26 cellular contexts compared by ENCODE assay signal in genomic region chr11:73173755-73174494, GRCh38. TPM values are rescaled to one million over a fixed set of nuclear protein-coding genes. Genes with fewer than 3 reads are reported as not detected.
DNase-seq lines count a peak whose midpoint lies in the region; ATAC-seq, FAIRE-seq and TF ChIP-seq lines count a peak whose summit lies in the region.
"Had no signal": no experiment of that assay in that cellular context is flagged by ENCODE, and none has a peak within 500 bp of the region (broad histone marks: within the 10 kb centered on the region; RNA-seq: fewer than 3 reads in every experiment).

No MANE protein-coding gene starts in this region.

- H4K20me1 ChIP-seq in BLaER1, result no peaks in the 10 kb centered on the region

- no peak overlapping the region for H3K9ac ChIP-seq in BLaER1
- H3K9ac ChIP-seq in kidney (ENCODE audit: low read length in 2 of 2), result no peak overlapping the region
- H3K9ac ChIP-seq: KMS-11 had no signal

- H3K27ac ChIP-seq in BLaER1 (peak overlapping the region; percentile 41; the same call in 1 of the 2 replicates), body of pancreas (peak overlapping the region in 1 of 4 donors; percentile 49), kidney (ENCODE audit: low read depth in 2 of 2, low read length in 2 of 2) (no peak overlapping the region), gastrocnemius medialis (peak overlapping the region in 3 of 4 donors; percentile 11 to 70 (median 62))
- H3K27ac ChIP-seq: brain microvascular endothelial cell, esophagus muscularis mucosa, KMS-11, neutrophil, thyroid gland had no signal

- TF ChIP-seq POLR2A in body of pancreas (IDR thresholded peaks at IDR 0.05) (no peak), gastrocnemius medialis (IDR thresholded peaks at IDR 0.05) (no peak)

- H3K36me3 ChIP-seq in BLaER1 (no peaks in the 10 kb centered on the region), body of pancreas (replicated peaks in 1 of 2; ENCODE audit: insufficient read depth in 1 of 2, low read depth in 2 of 2) (no peaks in the 10 kb centered on the region), kidney (ENCODE audit: control insufficient read depth in 1 of 2, insufficient read depth in 2 of 2, low read length in 2 of 2) (no peaks in the 10 kb centered on the region), gastrocnemius medialis (no peaks in the 10 kb centered on the region)
- H3K36me3 ChIP-seq: BE2C, brain microvascular endothelial cell, esophagus muscularis mucosa, neutrophil, thyroid gland had no signal

- peak in 1 of 7 experiments; percentile 12 for TF ChIP-seq CTCF in body of pancreas (IDR thresholded peaks at IDR 0.05)
- no peak for TF ChIP-seq CTCF in kidney (IDR thresholded peaks at IDR 0.05; ENCODE audit: borderline replicate concordance, extremely low read depth, insufficient read depth)
- no peak for TF ChIP-seq CTCF in gastrocnemius medialis (IDR thresholded peaks at IDR 0.05 in 4 of 5, conservative IDR thresholded peaks at IDR 0.05 in 1 of 5)

- H3K9me3 ChIP-seq in BLaER1 (no peaks in the 10 kb centered on the region), body of pancreas (no peaks in the 10 kb centered on the region), kidney (ENCODE audit: control insufficient read depth in 1 of 2, low read length in 2 of 2) (no peaks in the 10 kb centered on the region), gastrocnemius medialis (no peaks in the 10 kb centered on the region)
- H3K9me3 ChIP-seq: BE2C, esophagus muscularis mucosa, neutrophil, thyroid gland had no signal

- H3K4me1 ChIP-seq in BLaER1 (peaks cover 51% of the 10 kb centered on the region), body of pancreas (peaks cover 46% of the 10 kb centered on the region), kidney (ENCODE audit: control insufficient read depth in 1 of 2, insufficient read depth in 1 of 2, low read depth in 1 of 2, low read length in 2 of 2) (peaks cover 13% of the 10 kb centered on the region in 2 donors), gastrocnemius medialis (peaks cover 22 to 27% of the 10 kb centered on the region in 2 donors)
- H3K4me1 ChIP-seq: BE2C had no signal

- WGBS in body of pancreas, 2 donors, result 44 to 57% methylated on average over 7 to 10 of the region's 11 CpGs

- ATAC-seq in body of pancreas (peak; percentile 31), gastrocnemius medialis (peak; percentile 34 to 53), HG03565 (IDR thresholded peaks at IDR 0.05; ENCODE audit: unreplicated experiment) (no peak), GM18502 (IDR thresholded peaks at IDR 0.05; ENCODE audit: poor library complexity, unreplicated experiment) (no peak), GM18870 (IDR thresholded peaks at IDR 0.05; ENCODE audit: unreplicated experiment) (no peak)
- ATAC-seq: Panc1, sciatic nerve had no signal

- intact Hi-C loops in body of pancreas (cut with DNase I), result loop anchor here (10.0 kb wide), 1 partner anchor 249 kb away; no protein-coding TSS in a partner anchor
- intact Hi-C loops in kidney (cut with DNase I), result loop anchor here (10.0 kb wide), 1 partner anchor 449 kb away; no protein-coding TSS in a partner anchor
- intact Hi-C loops in gastrocnemius medialis (cut with DNase I; ENCODE audit: low total_unique reads), result loop anchor here (2.0 kb wide), 1 partner anchor 31 kb away; the partner anchor contains the start of gene FCHSD2

- DNase-seq in body of pancreas (peak; percentile 42 to 78 (median 59)), kidney (peak; percentile 73), gastrocnemius medialis (peak in 1 of 2 donors; percentile 78), D341Med (ENCODE audit: low spot score) (no peak)
- DNase-seq: 8988T; activated CD4-positive, alpha-beta T cell treated with anti-CD3 and anti-CD28 coated beads for 48 hours; activated naive CD4-positive, alpha-beta T cell treated with anti-CD3 and anti-CD28 coated beads, Interleukin-2, amount 50 U/mL, for 16 hours; BE2C; brain microvascular endothelial cell; dermis blood vessel endothelial cell; mesenchymal stem cell; NCI-H1105 treated with DMSO at 0.1 percent for 48 hours; NCI-H2171; stimulated activated CD4-positive, alpha-beta T cell treated with anti-CD3 and anti-CD28 coated beads, Interleukin-2, amount 100 ng/mL, for 48 hours; thyroid gland had no signal

- H3K27me3 ChIP-seq in BLaER1 (no peaks in the 10 kb centered on the region), body of pancreas (no peaks in the 10 kb centered on the region), gastrocnemius medialis (no peaks in the 10 kb centered on the region)
- H3K27me3 ChIP-seq: BE2C, brain microvascular endothelial cell, esophagus muscularis mucosa, neutrophil, thyroid gland had no signal

- no peak for FAIRE-seq in kidney (lab: Jason Lieb, UNC)
- FAIRE-seq: G401.6 had no signal

- H3K4me3 ChIP-seq in BLaER1 (no peak overlapping the region), body of pancreas (no peak overlapping the region), kidney (ENCODE audit: low read length in 2 of 2) (no peak overlapping the region), gastrocnemius medialis (no peak overlapping the region)
- H3K4me3 ChIP-seq: esophagus muscularis mucosa, thyroid gland had no signal

- H3K4me2 ChIP-seq in BLaER1, result peak overlapping the region; percentile 39
- H3K4me2 ChIP-seq: KMS-11 had no signal

- in situ Hi-C loops in gastrocnemius medialis (cut with MboI; ENCODE audit: low sequenced_read_pairs in 4 of 4), result loop anchor here in 3 of 4 donors (10.0 kb wide), 2 partner anchors 249 to 449 kb away; no protein-coding TSS in a partner anchor

RNA-seq across cellular contexts. Expression of gene FCHSD2, which starts 31.8 kb away (rescaled TPM):
- total RNA-seq in body of pancreas (1 to 10 TPM; 7.3 to 8.0 TPM), kidney (58.7 TPM), gastrocnemius medialis (1 to 10 TPM; 5.6 to 10.0 (median 8.0) TPM)
- polyA plus RNA-seq in kidney (ENCODE audit: insufficient read depth, low read depth, low replicate concordance), result 8.0 TPM

RNA-seq across cellular contexts. Expression of gene P2RY2, which starts 44.2 kb away (rescaled TPM):
- 1 to 10 TPM; 2.0 to 2.1 TPM for total RNA-seq in body of pancreas
- total RNA-seq in kidney, result 9.7 TPM
- 1.3 TPM for polyA plus RNA-seq in kidney (ENCODE audit: insufficient read depth, low read depth, low replicate concordance)
- 10 to 100 TPM; 21.8 to 52.6 (median 44.5) TPM for total RNA-seq in gastrocnemius medialis
- total RNA-seq: H4 had no signal

Comparison
In these comparisons a context has a peak if more than half of its experiments do, and no peak if none do; other contexts are left out.
1. H3K27ac ChIP-seq: peak in BLaER1 (single experiment) and gastrocnemius medialis (3 of 4); none in kidney (0 of 2).
2. ATAC-seq: peak in body of pancreas (single experiment) and gastrocnemius medialis (2 of 2); none in HG03565 (single experiment), GM18502 (single experiment) and GM18870 (single experiment).